8 cellular contexts compared by ENCODE assay signal in genomic region chr1:6392880-6393399, GRCh38. TPM values are rescaled to one million over a fixed set of nuclear protein-coding genes. Genes with fewer than 3 reads are reported as not detected.
DNase-seq lines count a peak whose midpoint lies in the region; ATAC-seq and TF ChIP-seq lines count a peak whose summit lies in the region.

No MANE protein-coding gene starts in this region.

- H3K36me3 Mint-ChIP-seq in IgD-negative memory B cell = no peaks in the 10 kb centered on the region

- peak overlapping the region in 1 of 3 donors; percentile 91 for H3K27ac Mint-ChIP-seq in IgD-negative memory B cell

- H3K9me3 Mint-ChIP-seq in IgD-negative memory B cell = no peaks in the 10 kb centered on the region

- no peak for TF ChIP-seq CTCF in BE2C (IDR thresholded peaks at IDR 0.05; ENCODE audit: low read depth, low read length)
- no peak for TF ChIP-seq CTCF in cardiac fibroblast (IDR thresholded peaks at IDR 0.05; ENCODE audit: low read depth, low read length)

- H3K4me3 ChIP-seq in BE2C (ENCODE audit: low read depth, low read length) (peak overlapping the region; percentile 66), cardiac fibroblast (replicated peaks in 1 of 2; ENCODE audit: low read depth in 2 of 2, low read length in 2 of 2) (peak overlapping the region; percentile 39 to 71), mucosa of rectum (ENCODE audit: low read length in 2 of 2) (peak overlapping the region; percentile 62 to 70)

- H3K27ac ChIP-seq in mucosa of rectum (ENCODE audit: low read depth in 2 of 2, low read length in 2 of 2) = peak overlapping the region; percentile 95 to 98

- no peak for DNase-seq in BE2C
- DNase-seq in cardiac fibroblast (ENCODE audit: low read depth in 2 of 2) = no peak
- DNase-seq in NOMO-1 treated with DMSO at 0.1 percent for 48 hours (lab: John Stamatoyannopoulos, UW; ENCODE audit: unreplicated experiment) = no peak
- DNase-seq in hepatic stellate cell (ENCODE audit: low spot score) = no peak
- no peak for DNase-seq in NCI-H82 treated with DMSO at 0.1 percent for 48 hours (lab: John Stamatoyannopoulos, UW; ENCODE audit: unreplicated experiment)

- H3K36me3 ChIP-seq in BE2C = no peaks in the 10 kb centered on the region
- H3K36me3 ChIP-seq in mucosa of rectum (ENCODE audit: control insufficient read depth in 2 of 2, insufficient read depth in 2 of 2, low read length in 2 of 2) = no peaks in the 10 kb centered on the region

- H3K27me3 ChIP-seq in BE2C (no peaks in the 10 kb centered on the region), mucosa of rectum (ENCODE audit: control insufficient read depth in 2 of 2, insufficient read depth in 2 of 2, low read length in 2 of 2) (no peaks in the 10 kb centered on the region)

- peak; percentile 24 for ATAC-seq in GM19351 (IDR thresholded peaks at IDR 0.05; ENCODE audit: unreplicated experiment)

- H3K9ac ChIP-seq in mucosa of rectum (ENCODE audit: low read depth in 1 of 2, low read length in 2 of 2) = peak overlapping the region in 1 of 2 donors; percentile 64

- peaks cover 3% of the 10 kb centered on the region for H3K27me3 Mint-ChIP-seq in IgD-negative memory B cell

- H3K9me3 ChIP-seq in BE2C = no peaks in the 10 kb centered on the region
- no peaks in the 10 kb centered on the region for H3K9me3 ChIP-seq in mucosa of rectum (ENCODE audit: control insufficient read depth in 2 of 2, low read length in 2 of 2)

- peak overlapping the region; percentile 83 to 94 (median 92) for H3K4me3 Mint-ChIP-seq in IgD-negative memory B cell

- H3K4me1 ChIP-seq in BE2C = no peaks in the 10 kb centered on the region
- peaks cover 17 to 18% of the 10 kb centered on the region in 2 donors for H3K4me1 ChIP-seq in mucosa of rectum (ENCODE audit: control insufficient read depth in 2 of 2, insufficient read depth in 2 of 2, low read length in 2 of 2)

- H3K4me1 Mint-ChIP-seq in IgD-negative memory B cell = peaks cover 10 to 13% (median 11%) of the 10 kb centered on the region in 3 donors

RNA-seq across cellular contexts. Expression of gene ACOT7, which starts 0.6 kb away (rescaled TPM):
- polyA plus RNA-seq in BE2C (2012; ENCODE audit: insufficient read depth, insufficient read length, low read depth) = 143 TPM
- 3.8 TPM for polyA plus RNA-seq in IgD-negative memory B cell

RNA-seq across cellular contexts. Expression of gene HES2, which starts 26.8 kb away (rescaled TPM):
- not detected for polyA plus RNA-seq in BE2C (2012; ENCODE audit: insufficient read depth, insufficient read length, low read depth)
- polyA plus RNA-seq in IgD-negative memory B cell = not detected

RNA-seq across cellular contexts. Expression of gene ESPN, which starts 31.6 kb away (rescaled TPM):
- not detected for polyA plus RNA-seq in BE2C (2012; ENCODE audit: insufficient read depth, insufficient read length, low read depth)
- polyA plus RNA-seq in IgD-negative memory B cell = not detected
